Comparison of ENCODE assay signal across 25 cellular contexts in genomic region chr14:37974421-37974820, GRCh38.
DNase-seq lines count a peak whose midpoint lies in the region; ATAC-seq and TF ChIP-seq lines count a peak whose summit lies in the region.
"Had no signal": no experiment of that assay in that cellular context is flagged by ENCODE, and none has a peak within 500 bp of the region (broad histone marks: within the 10 kb centered on the region; RNA-seq: fewer than 3 reads in every experiment).

No MANE protein-coding gene starts in this region.

- no peaks in the 10 kb centered on the region for H3K4me1 ChIP-seq in lower lobe of right lung
- H3K4me1 ChIP-seq: BLaER1 treated with 17β-estradiol and CSF1 and Interleukin-3, amounts not matched to agents 10 nM and 100 nM had no signal

- no peak overlapping the region for H3K4me3 ChIP-seq in lower lobe of right lung
- H3K4me3 ChIP-seq: BLaER1 treated with 17β-estradiol and CSF1 and Interleukin-3, amounts not matched to agents 10 nM and 100 nM; GM23338 had no signal

- TF ChIP-seq CTCF in lower lobe of right lung (IDR thresholded peaks at IDR 0.05): no peak

- ATAC-seq in esophagus mucosa (peak; percentile 58), lower lobe of right lung (no peak)
- ATAC-seq: GM23338 had no signal

- H3K36me3 ChIP-seq in lower lobe of right lung: no peaks in the 10 kb centered on the region
- H3K36me3 ChIP-seq: BLaER1 treated with 17β-estradiol and CSF1 and Interleukin-3, amounts not matched to agents 10 nM and 100 nM had no signal

- no peak overlapping the region for H3K27ac ChIP-seq in lower lobe of right lung
- H3K27ac ChIP-seq: BLaER1 treated with 17β-estradiol and CSF1 and Interleukin-3, amounts not matched to agents 10 nM and 100 nM; HL-60; RWPE1 had no signal

- no peaks in the 10 kb centered on the region for H3K27me3 ChIP-seq in lower lobe of right lung (ENCODE audit: low read depth)
- H3K27me3 ChIP-seq: BLaER1 treated with 17β-estradiol and CSF1 and Interleukin-3, amounts not matched to agents 10 nM and 100 nM had no signal

- intact Hi-C loops in lower lobe of right lung (cut with DNase I): no loop called here

- peak; percentile 18 for DNase-seq in AG08395 (ENCODE audit: low spot score)
- DNase-seq in ELR (ENCODE audit: low read depth): peak; percentile 24
- DNase-seq in M059J (ENCODE audit: low read depth): peak; percentile 6
- no peak for DNase-seq in SW 1271 (lab: John Stamatoyannopoulos, UW)
- DNase-seq in NOMO-1 treated with dmso at 0.1 percent for 144 hours (lab: John Stamatoyannopoulos, UW; ENCODE audit: unreplicated experiment): no peak
- DNase-seq in lower lobe of right lung: no peak
- DNase-seq in NCI-H2227 (lab: John Stamatoyannopoulos, UW; ENCODE audit: unreplicated experiment): no peak
- DNase-seq: 8988T; ACHN; AML-193; Caco-2; CD4-positive, alpha-beta memory T cell; DMS 273 treated with DMSO at 0.1 percent for 48 hours; DMS79; H9; NCI-H1105; NCI-H146; NCI-H2029; NCI-H526 treated with DMSO at 0.1 percent for 48 hours; SHP77 treated with DMSO at 0.1 percent for 48 hours had no signal

- H3K9me3 ChIP-seq in lower lobe of right lung: no peaks in the 10 kb centered on the region
- H3K9me3 ChIP-seq: BLaER1 treated with 17β-estradiol and CSF1 and Interleukin-3, amounts not matched to agents 10 nM and 100 nM; Caco-2 had no signal

Comparison
In these comparisons a context has a peak if more than half of its experiments do, and no peak if none do; other contexts are left out.
1. DNase-seq: peak in AG08395 (single experiment), ELR (single experiment) and M059J (single experiment); none in SW 1271 (0 of 2), NOMO-1 treated with dmso at 0.1 percent for 144 hours (single experiment), lower lobe of right lung (single experiment) and NCI-H2227 (single experiment).